24 cellular contexts compared by ENCODE assay signal in the genomic region with DNA sequence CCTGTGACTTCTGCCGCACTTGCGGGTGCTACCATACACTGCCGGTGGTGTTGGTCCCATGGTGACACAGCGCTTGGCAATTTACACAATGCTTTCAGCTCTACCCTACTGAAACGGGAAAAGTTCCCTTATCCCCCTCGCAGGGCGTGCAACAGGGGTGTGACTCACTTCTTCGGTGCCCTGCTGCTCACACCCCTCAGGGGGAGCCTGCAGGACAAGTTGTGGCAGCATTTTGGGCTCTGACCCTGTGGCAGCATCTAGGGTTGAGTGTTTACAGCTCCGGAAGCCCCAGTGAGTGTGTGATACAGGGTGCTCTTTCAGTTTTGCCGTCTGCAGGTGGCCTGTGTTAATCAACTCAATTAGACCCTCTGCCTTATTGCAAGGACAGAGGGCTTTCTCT.
"Had no signal": no experiment of that assay in that cellular context is flagged by ENCODE, and none has a peak within 500 bp of the region (broad histone marks: within the 10 kb centered on the region; RNA-seq: fewer than 3 reads in every experiment).

No MANE protein-coding gene starts in this region.

- H3K36me3 ChIP-seq: adrenal gland, breast epithelium had no signal

- H3K4me1 Mint-ChIP-seq: activated B cell treated with CpG ODN at 0.5 μM for 24 hours; activated CD4-positive, alpha-beta memory T cell treated with anti-CD3 and anti-CD28 coated beads, Interleukin-2, amount 10 ng/mL, durations not matched to agents 7 days and 5 days; activated CD4-positive, alpha-beta T cell treated with anti-CD3 and anti-CD28 coated beads, Interleukin-2, amount 10 ng/mL, durations not matched to agents 7 days and 5 days; activated naive CD8-positive, alpha-beta T cell treated with anti-CD3 and anti-CD28 coated beads for 36 hours; activated T-helper 17 cell treated with anti-CD3 and anti-CD28 coated beads, Interleukin-2, amount 50 U/mL, for 72 hours had no signal

- ATAC-seq: activated T-helper 17 cell treated with anti-CD3 and anti-CD28 coated beads, Interleukin-2, amount 50 U/mL, for 72 hours; PC-3 had no signal

- DNase-seq: activated B cell treated with CpG ODN at 0.5 μM for 24 hours; activated CD4-positive, alpha-beta memory T cell treated with anti-CD3 and anti-CD28 coated beads, Interleukin-2, amount 10 ng/mL, durations not matched to agents 7 days and 5 days; activated CD4-positive, alpha-beta T cell treated with anti-CD3 and anti-CD28 coated beads for 1 hour; activated CD4-positive, alpha-beta T cell treated with anti-CD3 and anti-CD28 coated beads, Interleukin-2, amount 10 ng/mL, durations not matched to agents 7 days and 5 days; activated gamma-delta T cell; activated naive CD4-positive, alpha-beta T cell treated with anti-CD3 and anti-CD28 coated beads for 36 hours; activated naive CD8-positive, alpha-beta T cell treated with anti-CD3 and anti-CD28 coated beads for 36 hours; activated T-cell treated with anti-CD3 and anti-CD28 coated beads for 4 hours; activated T-cell treated with anti-CD3 and anti-CD28 coated beads, Interleukin-2, amount 50 U/mL, for 48 hours; adrenal gland; anterior cingulate cortex; central memory CD4-positive, alpha-beta T cell; KG1; NCI-H1105 treated with DMSO at 0.1 percent for 48 hours; NCI-H1436 treated with DMSO at 0.1 percent for 48 hours; NCI-H187; NCI-H2081; NCI-H510A treated with DMSO at 0.1 percent for 48 hours; NCI-H69; PC-3; SHP77 treated with DMSO at 0.1 percent for 48 hours had no signal

- H3K4me3 Mint-ChIP-seq: activated B cell treated with CpG ODN at 0.5 μM for 24 hours; activated CD4-positive, alpha-beta memory T cell treated with anti-CD3 and anti-CD28 coated beads, Interleukin-2, amount 10 ng/mL, durations not matched to agents 7 days and 5 days; activated CD4-positive, alpha-beta T cell treated with anti-CD3 and anti-CD28 coated beads, Interleukin-2, amount 10 ng/mL, durations not matched to agents 7 days and 5 days; activated naive CD4-positive, alpha-beta T cell treated with anti-CD3 and anti-CD28 coated beads for 36 hours; activated naive CD8-positive, alpha-beta T cell treated with anti-CD3 and anti-CD28 coated beads for 36 hours; activated T-helper 17 cell treated with anti-CD3 and anti-CD28 coated beads, Interleukin-2, amount 50 U/mL, for 72 hours; T-helper 1 cell treated with Interleukin-12 subunit alpha and Interleukin-12 subunit beta and Interleukin-4 antibody, amounts not matched to agents 30 μg/mL and 1 μg/mL, for 36 hours had no signal

- H3K27ac Mint-ChIP-seq: activated B cell treated with CpG ODN at 0.5 μM for 24 hours; activated CD4-positive, alpha-beta memory T cell treated with anti-CD3 and anti-CD28 coated beads, Interleukin-2, amount 10 ng/mL, durations not matched to agents 7 days and 5 days; activated CD4-positive, alpha-beta T cell treated with anti-CD3 and anti-CD28 coated beads, Interleukin-2, amount 10 ng/mL, durations not matched to agents 7 days and 5 days; activated naive CD4-positive, alpha-beta T cell treated with anti-CD3 and anti-CD28 coated beads for 36 hours; activated naive CD8-positive, alpha-beta T cell treated with anti-CD3 and anti-CD28 coated beads for 36 hours; activated T-helper 17 cell treated with anti-CD3 and anti-CD28 coated beads, Interleukin-2, amount 50 U/mL, for 72 hours; T-helper 1 cell treated with Interleukin-12 subunit alpha and Interleukin-12 subunit beta and Interleukin-4 antibody, amounts not matched to agents 30 μg/mL and 1 μg/mL, for 36 hours had no signal

- H3K36me3 Mint-ChIP-seq: activated naive CD8-positive, alpha-beta T cell treated with anti-CD3 and anti-CD28 coated beads for 36 hours had no signal

- H3K27ac ChIP-seq: adrenal gland, breast epithelium had no signal

- H3K9me3 Mint-ChIP-seq: activated CD4-positive, alpha-beta memory T cell treated with anti-CD3 and anti-CD28 coated beads, Interleukin-2, amount 10 ng/mL, durations not matched to agents 7 days and 5 days; activated CD4-positive, alpha-beta T cell treated with anti-CD3 and anti-CD28 coated beads, Interleukin-2, amount 10 ng/mL, durations not matched to agents 7 days and 5 days; activated naive CD4-positive, alpha-beta T cell treated with anti-CD3 and anti-CD28 coated beads for 36 hours; activated naive CD8-positive, alpha-beta T cell treated with anti-CD3 and anti-CD28 coated beads for 36 hours; activated T-helper 17 cell treated with anti-CD3 and anti-CD28 coated beads, Interleukin-2, amount 50 U/mL, for 72 hours had no signal

- H3K27me3 Mint-ChIP-seq: activated CD4-positive, alpha-beta T cell treated with anti-CD3 and anti-CD28 coated beads, Interleukin-2, amount 10 ng/mL, durations not matched to agents 7 days and 5 days; activated naive CD8-positive, alpha-beta T cell treated with anti-CD3 and anti-CD28 coated beads for 36 hours had no signal

- H3K4me3 ChIP-seq: adrenal gland, breast epithelium had no signal

- H3K9me3 ChIP-seq: adrenal gland, breast epithelium had no signal

- H3K4me1 ChIP-seq: adrenal gland, breast epithelium had no signal

- H3K27me3 ChIP-seq: adrenal gland, breast epithelium had no signal
